ENCODE assay signal across 1 cellular context in the genomic region with DNA sequence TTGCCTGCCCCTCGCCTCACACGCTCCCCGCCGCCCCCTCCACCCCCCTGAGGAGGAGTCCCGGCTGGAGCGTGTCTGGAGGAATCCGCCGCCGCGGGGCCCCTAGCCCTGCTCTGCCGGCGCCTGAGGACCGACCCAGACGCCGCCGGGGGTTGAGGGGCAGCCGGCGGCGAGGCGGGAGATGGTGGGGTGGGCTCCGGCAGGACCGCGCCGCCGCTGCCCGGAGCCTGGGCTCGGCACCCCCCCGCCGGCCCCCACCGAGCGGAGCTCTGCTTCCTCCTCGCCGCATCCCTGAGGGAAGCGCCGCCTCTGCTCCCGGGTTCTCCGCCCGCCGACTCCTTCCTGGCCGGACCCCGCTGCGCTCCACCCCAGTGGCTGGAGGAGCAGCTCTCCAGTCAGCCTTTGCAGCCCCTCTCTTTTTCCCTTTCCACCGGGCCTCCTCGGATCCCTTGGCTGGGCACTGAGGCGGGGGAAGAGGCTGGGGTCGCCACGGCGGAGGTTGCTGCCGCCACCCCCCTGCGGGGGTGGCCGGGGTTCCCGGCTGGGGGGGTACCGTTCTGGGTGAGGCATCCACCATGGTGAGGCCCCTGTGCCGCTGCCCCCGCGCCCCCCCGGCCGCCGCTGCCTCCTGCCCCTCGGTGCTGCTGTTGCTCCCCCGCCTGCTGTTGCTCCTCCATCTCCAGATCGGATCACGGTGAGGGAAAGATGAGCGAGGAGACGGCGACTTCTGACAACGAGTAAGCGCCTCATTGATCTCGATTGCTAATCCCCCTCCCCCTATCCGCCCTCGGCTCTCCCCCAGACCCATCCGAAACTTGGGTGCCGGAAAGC.
A peak's percentile ranks its signal among the peaks of the same experiment; 100 is the strongest.
TF ChIP-seq lines count a peak whose summit lies in the region.

A gene (plus strand): TSS at position 356 of the 831 bp plus-strand sequence. CDS start 350 bp downstream, at position 706.

TF ChIP-seq in HepG2, 621 proteins besides CTCF, POLR2A, EP300 and RAD21 (continued from another document):
- TF ChIP-seq, protein P1, sequence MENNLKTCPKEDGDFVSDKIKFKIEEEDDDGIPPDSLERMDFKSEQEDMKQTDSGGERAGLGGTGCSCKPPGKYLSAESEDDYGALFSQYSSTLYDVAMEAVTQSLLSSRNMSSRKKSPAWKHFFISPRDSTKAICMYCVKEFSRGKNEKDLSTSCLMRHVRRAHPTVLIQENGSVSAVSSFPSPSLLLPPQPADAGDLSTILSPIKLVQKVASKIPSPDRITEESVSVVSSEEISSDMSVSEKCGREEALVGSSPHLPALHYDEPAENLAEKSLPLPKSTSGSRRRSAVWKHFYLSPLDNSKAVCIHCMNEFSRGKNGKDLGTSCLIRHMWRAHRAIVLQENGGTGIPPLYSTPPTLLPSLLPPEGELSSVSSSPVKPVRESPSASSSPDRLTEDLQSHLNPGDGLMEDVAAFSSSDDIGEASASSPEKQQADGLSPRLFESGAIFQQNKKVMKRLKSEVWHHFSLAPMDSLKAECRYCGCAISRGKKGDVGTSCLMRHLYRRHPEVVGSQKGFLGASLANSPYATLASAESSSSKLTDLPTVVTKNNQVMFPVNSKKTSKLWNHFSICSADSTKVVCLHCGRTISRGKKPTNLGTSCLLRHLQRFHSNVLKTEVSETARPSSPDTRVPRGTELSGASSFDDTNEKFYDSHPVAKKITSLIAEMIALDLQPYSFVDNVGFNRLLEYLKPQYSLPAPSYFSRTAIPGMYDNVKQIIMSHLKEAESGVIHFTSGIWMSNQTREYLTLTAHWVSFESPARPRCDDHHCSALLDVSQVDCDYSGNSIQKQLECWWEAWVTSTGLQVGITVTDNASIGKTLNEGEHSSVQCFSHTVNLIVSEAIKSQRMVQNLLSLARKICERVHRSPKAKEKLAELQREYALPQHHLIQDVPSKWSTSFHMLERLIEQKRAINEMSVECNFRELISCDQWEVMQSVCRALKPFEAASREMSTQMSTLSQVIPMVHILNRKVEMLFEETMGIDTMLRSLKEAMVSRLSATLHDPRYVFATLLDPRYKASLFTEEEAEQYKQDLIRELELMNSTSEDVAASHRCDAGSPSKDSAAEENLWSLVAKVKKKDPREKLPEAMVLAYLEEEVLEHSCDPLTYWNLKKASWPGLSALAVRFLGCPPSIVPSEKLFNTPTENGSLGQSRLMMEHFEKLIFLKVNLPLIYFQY (CRISPR knock-in tag; IDR thresholded peaks at IDR 0.05; ENCODE audit: borderline replicate concordance) = no peak; the same call in 1 of the 2 replicates
- peak; percentile 35; the same call in 1 of the 2 replicates for TF ChIP-seq MAZ (IDR thresholded peaks at IDR 0.05; ENCODE audit: borderline replicate concordance, low read depth, low read length)
- no peak for TF ChIP-seq MAZ (CRISPR knock-in tag; IDR thresholded peaks at IDR 0.05; ENCODE audit: low read depth)
- TF ChIP-seq ZNF382 (CRISPR knock-in tag; IDR thresholded peaks at IDR 0.05; ENCODE audit: borderline replicate concordance) = no peak
- no peak for TF ChIP-seq JARID2 (CRISPR knock-in tag; IDR thresholded peaks at IDR 0.05; ENCODE audit: insufficient replicate concordance)
- TF ChIP-seq, protein P2, sequence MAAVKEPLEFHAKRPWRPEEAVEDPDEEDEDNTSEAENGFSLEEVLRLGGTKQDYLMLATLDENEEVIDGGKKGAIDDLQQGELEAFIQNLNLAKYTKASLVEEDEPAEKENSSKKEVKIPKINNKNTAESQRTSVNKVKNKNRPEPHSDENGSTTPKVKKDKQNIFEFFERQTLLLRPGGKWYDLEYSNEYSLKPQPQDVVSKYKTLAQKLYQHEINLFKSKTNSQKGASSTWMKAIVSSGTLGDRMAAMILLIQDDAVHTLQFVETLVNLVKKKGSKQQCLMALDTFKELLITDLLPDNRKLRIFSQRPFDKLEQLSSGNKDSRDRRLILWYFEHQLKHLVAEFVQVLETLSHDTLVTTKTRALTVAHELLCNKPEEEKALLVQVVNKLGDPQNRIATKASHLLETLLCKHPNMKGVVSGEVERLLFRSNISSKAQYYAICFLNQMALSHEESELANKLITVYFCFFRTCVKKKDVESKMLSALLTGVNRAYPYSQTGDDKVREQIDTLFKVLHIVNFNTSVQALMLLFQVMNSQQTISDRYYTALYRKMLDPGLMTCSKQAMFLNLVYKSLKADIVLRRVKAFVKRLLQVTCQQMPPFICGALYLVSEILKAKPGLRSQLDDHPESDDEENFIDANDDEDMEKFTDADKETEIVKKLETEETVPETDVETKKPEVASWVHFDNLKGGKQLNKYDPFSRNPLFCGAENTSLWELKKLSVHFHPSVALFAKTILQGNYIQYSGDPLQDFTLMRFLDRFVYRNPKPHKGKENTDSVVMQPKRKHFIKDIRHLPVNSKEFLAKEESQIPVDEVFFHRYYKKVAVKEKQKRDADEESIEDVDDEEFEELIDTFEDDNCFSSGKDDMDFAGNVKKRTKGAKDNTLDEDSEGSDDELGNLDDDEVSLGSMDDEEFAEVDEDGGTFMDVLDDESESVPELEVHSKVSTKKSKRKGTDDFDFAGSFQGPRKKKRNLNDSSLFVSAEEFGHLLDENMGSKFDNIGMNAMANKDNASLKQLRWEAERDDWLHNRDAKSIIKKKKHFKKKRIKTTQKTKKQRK (IDR thresholded peaks at IDR 0.05; ENCODE audit: low read length) = no peak
- TF ChIP-seq, protein P3, sequence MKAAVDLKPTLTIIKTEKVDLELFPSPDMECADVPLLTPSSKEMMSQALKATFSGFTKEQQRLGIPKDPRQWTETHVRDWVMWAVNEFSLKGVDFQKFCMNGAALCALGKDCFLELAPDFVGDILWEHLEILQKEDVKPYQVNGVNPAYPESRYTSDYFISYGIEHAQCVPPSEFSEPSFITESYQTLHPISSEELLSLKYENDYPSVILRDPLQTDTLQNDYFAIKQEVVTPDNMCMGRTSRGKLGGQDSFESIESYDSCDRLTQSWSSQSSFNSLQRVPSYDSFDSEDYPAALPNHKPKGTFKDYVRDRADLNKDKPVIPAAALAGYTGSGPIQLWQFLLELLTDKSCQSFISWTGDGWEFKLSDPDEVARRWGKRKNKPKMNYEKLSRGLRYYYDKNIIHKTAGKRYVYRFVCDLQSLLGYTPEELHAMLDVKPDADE (CRISPR knock-in tag; IDR thresholded peaks at IDR 0.05) = no peak
- TF ChIP-seq KDM2A (CRISPR knock-in tag; IDR thresholded peaks at IDR 0.05; ENCODE audit: borderline replicate concordance, low read depth) = peak; percentile 11; the same call in 1 of the 2 replicates
- TF ChIP-seq, protein P4, sequence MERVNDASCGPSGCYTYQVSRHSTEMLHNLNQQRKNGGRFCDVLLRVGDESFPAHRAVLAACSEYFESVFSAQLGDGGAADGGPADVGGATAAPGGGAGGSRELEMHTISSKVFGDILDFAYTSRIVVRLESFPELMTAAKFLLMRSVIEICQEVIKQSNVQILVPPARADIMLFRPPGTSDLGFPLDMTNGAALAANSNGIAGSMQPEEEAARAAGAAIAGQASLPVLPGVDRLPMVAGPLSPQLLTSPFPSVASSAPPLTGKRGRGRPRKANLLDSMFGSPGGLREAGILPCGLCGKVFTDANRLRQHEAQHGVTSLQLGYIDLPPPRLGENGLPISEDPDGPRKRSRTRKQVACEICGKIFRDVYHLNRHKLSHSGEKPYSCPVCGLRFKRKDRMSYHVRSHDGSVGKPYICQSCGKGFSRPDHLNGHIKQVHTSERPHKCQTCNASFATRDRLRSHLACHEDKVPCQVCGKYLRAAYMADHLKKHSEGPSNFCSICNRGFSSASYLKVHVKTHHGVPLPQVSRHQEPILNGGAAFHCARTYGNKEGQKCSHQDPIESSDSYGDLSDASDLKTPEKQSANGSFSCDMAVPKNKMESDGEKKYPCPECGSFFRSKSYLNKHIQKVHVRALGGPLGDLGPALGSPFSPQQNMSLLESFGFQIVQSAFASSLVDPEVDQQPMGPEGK (CRISPR knock-in tag; IDR thresholded peaks at IDR 0.05) = peak; percentile 48; the same call in 1 of the 2 replicates
- peak; percentile 7 for TF ChIP-seq RBM39 (IDR thresholded peaks at IDR 0.05; ENCODE audit: low read depth, low read length, poor library complexity, severe bottlenecking)
- 0 out of 2 replicates have a peak, but pooled peaks have one; percentile 14 for TF ChIP-seq KDM5A (IDR thresholded peaks at IDR 0.05; ENCODE audit: borderline replicate concordance, low read length)
- peak; percentile 73 for TF ChIP-seq AGO2 (optimal IDR thresholded peaks at IDR 0.05; ENCODE audit: low read depth, low read length)
- TF ChIP-seq RBFOX2 (IDR thresholded peaks at IDR 0.05; ENCODE audit: low read depth, low read length) = peak; percentile 77
- 0 out of 2 replicates have a peak, but pooled peaks have one; percentile 11 for TF ChIP-seq ZFY (CRISPR knock-in tag; IDR thresholded peaks at IDR 0.05)
- TF ChIP-seq, protein P5, sequence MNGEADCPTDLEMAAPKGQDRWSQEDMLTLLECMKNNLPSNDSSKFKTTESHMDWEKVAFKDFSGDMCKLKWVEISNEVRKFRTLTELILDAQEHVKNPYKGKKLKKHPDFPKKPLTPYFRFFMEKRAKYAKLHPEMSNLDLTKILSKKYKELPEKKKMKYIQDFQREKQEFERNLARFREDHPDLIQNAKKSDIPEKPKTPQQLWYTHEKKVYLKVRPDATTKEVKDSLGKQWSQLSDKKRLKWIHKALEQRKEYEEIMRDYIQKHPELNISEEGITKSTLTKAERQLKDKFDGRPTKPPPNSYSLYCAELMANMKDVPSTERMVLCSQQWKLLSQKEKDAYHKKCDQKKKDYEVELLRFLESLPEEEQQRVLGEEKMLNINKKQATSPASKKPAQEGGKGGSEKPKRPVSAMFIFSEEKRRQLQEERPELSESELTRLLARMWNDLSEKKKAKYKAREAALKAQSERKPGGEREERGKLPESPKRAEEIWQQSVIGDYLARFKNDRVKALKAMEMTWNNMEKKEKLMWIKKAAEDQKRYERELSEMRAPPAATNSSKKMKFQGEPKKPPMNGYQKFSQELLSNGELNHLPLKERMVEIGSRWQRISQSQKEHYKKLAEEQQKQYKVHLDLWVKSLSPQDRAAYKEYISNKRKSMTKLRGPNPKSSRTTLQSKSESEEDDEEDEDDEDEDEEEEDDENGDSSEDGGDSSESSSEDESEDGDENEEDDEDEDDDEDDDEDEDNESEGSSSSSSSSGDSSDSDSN (CRISPR knock-in tag; IDR thresholded peaks at IDR 0.05) = peak; percentile 16; the same call in 1 of the 2 replicates
- no peak for TF ChIP-seq ZNF678 (CRISPR knock-in tag; IDR thresholded peaks at IDR 0.05)
- TF ChIP-seq, protein P6, sequence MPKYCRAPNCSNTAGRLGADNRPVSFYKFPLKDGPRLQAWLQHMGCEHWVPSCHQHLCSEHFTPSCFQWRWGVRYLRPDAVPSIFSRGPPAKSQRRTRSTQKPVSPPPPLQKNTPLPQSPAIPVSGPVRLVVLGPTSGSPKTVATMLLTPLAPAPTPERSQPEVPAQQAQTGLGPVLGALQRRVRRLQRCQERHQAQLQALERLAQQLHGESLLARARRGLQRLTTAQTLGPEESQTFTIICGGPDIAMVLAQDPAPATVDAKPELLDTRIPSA (CRISPR knock-in tag; IDR thresholded peaks at IDR 0.05; ENCODE audit: borderline replicate concordance) = 0 out of 2 replicates have a peak, but pooled peaks have one; percentile 14
TF ChIP-seq in HepG2: peak in this region for 16.
